Comparison of ENCODE assay signal across 1 cellular context in the genomic region with DNA sequence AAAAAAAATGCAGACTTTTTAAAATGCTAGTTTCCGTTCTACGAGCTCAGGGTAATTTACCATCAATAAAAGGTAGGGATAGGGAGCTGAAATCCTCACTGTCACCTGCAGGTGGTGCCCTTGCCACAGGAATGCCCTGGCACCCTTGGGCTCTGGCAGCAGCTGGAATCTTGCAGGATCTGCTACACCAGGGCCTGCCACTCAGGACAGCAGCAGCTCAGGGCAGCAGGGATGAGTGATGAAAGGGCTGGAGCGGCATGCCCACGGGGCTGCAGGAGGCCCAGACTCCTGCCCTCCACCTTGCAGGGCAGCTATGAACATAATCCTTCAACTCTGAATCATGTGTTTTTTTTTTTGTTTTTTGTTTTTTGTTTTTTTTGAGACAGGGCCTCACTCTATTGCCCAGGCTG.
TF ChIP-seq lines count a peak whose summit lies in the region.

No MANE protein-coding gene starts in this region.

TF ChIP-seq in HepG2, 621 proteins besides CTCF, POLR2A, EP300 and RAD21 (continued from another document):
- no peak for TF ChIP-seq ZFP41 (CRISPR knock-in tag; IDR thresholded peaks at IDR 0.05; ENCODE audit: borderline replicate concordance)
- no peak for TF ChIP-seq ZNF567 (CRISPR knock-in tag; IDR thresholded peaks at IDR 0.05; ENCODE audit: borderline replicate concordance)
- TF ChIP-seq CENPX (CRISPR knock-in tag; IDR thresholded peaks at IDR 0.05) = no peak
- no peak for TF ChIP-seq PITX1 (CRISPR knock-in tag; IDR thresholded peaks at IDR 0.05)
- no peak for TF ChIP-seq ZNF251 (CRISPR knock-in tag; IDR thresholded peaks at IDR 0.05)
- TF ChIP-seq, protein P1, sequence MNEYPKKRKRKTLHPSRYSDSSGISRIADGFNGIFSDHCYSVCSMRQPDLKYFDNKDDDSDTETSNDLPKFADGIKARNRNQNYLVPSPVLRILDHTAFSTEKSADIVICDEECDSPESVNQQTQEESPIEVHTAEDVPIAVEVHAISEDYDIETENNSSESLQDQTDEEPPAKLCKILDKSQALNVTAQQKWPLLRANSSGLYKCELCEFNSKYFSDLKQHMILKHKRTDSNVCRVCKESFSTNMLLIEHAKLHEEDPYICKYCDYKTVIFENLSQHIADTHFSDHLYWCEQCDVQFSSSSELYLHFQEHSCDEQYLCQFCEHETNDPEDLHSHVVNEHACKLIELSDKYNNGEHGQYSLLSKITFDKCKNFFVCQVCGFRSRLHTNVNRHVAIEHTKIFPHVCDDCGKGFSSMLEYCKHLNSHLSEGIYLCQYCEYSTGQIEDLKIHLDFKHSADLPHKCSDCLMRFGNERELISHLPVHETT (CRISPR knock-in tag; conservative IDR thresholded peaks at IDR 0.05) = no peak
- TF ChIP-seq, protein P2, sequence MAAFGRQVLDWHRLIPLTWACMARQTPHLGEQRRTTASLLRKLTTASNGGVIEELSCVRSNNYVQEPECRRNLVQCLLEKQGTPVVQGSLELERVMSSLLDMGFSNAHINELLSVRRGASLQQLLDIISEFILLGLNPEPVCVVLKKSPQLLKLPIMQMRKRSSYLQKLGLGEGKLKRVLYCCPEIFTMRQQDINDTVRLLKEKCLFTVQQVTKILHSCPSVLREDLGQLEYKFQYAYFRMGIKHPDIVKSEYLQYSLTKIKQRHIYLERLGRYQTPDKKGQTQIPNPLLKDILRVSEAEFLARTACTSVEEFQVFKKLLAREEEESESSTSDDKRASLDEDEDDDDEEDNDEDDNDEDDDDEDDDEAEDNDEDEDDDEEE (CRISPR knock-in tag; IDR thresholded peaks at IDR 0.05) = no peak
- TF ChIP-seq, protein P3, sequence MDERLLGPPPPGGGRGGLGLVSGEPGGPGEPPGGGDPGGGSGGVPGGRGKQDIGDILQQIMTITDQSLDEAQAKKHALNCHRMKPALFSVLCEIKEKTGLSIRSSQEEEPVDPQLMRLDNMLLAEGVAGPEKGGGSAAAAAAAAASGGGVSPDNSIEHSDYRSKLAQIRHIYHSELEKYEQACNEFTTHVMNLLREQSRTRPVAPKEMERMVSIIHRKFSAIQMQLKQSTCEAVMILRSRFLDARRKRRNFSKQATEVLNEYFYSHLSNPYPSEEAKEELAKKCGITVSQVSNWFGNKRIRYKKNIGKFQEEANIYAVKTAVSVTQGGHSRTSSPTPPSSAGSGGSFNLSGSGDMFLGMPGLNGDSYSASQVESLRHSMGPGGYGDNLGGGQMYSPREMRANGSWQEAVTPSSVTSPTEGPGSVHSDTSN (CRISPR knock-in tag; IDR thresholded peaks at IDR 0.05) = no peak
- TF ChIP-seq MIXL1 (CRISPR knock-in tag; IDR thresholded peaks at IDR 0.05) = 0 out of 2 replicates have a peak, but pooled peaks have one; percentile 14
- 0 out of 2 replicates have a peak, but pooled peaks have one; percentile 28 for TF ChIP-seq ZNF501 (CRISPR knock-in tag; IDR thresholded peaks at IDR 0.05)
- TF ChIP-seq ZNF510 (CRISPR knock-in tag; IDR thresholded peaks at IDR 0.05; ENCODE audit: low read depth) = no peak
- no peak for TF ChIP-seq KAT2B (IDR thresholded peaks at IDR 0.05; ENCODE audit: borderline replicate concordance, low read depth, low read length)
- TF ChIP-seq RORA (CRISPR knock-in tag; IDR thresholded peaks at IDR 0.05) = no peak
- TF ChIP-seq ZNF605 (CRISPR knock-in tag; IDR thresholded peaks at IDR 0.05) = no peak
- TF ChIP-seq BCL6 (CRISPR knock-in tag; IDR thresholded peaks at IDR 0.05) = no peak
- no peak for TF ChIP-seq RBM39 (IDR thresholded peaks at IDR 0.05; ENCODE audit: low read depth, low read length, poor library complexity, severe bottlenecking)
- TF ChIP-seq ZNF75D (CRISPR knock-in tag; IDR thresholded peaks at IDR 0.05; ENCODE audit: borderline replicate concordance) = no peak
- no peak for TF ChIP-seq RBAK (CRISPR knock-in tag; IDR thresholded peaks at IDR 0.05)
- TF ChIP-seq ZNF234 (CRISPR knock-in tag; conservative IDR thresholded peaks at IDR 0.05) = no peak
- TF ChIP-seq, protein P4, sequence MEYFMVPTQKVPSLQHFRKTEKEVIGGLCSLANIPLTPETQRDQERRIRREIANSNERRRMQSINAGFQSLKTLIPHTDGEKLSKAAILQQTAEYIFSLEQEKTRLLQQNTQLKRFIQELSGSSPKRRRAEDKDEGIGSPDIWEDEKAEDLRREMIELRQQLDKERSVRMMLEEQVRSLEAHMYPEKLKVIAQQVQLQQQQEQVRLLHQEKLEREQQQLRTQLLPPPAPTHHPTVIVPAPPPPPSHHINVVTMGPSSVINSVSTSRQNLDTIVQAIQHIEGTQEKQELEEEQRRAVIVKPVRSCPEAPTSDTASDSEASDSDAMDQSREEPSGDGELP (IDR thresholded peaks at IDR 0.05; ENCODE audit: borderline replicate concordance, low read depth) = peak; percentile 48; the same call in 1 of the 2 replicates
- TF ChIP-seq ZNF773 (CRISPR knock-in tag; IDR thresholded peaks at IDR 0.05; ENCODE audit: borderline replicate concordance) = no peak
- no peak for TF ChIP-seq ZFP62 (CRISPR knock-in tag; IDR thresholded peaks at IDR 0.05)
- no peak for TF ChIP-seq PHB2 (IDR thresholded peaks at IDR 0.05; ENCODE audit: partially characterized antibody)
- no peak for TF ChIP-seq FOSL1 (CRISPR knock-in tag; IDR thresholded peaks at IDR 0.05; ENCODE audit: borderline replicate concordance)
- peak; percentile 71; the same call in 1 of the 2 replicates for TF ChIP-seq KDM2A (CRISPR knock-in tag; IDR thresholded peaks at IDR 0.05; ENCODE audit: borderline replicate concordance, low read depth)
- TF ChIP-seq ZNF350 (CRISPR knock-in tag; IDR thresholded peaks at IDR 0.05; ENCODE audit: borderline replicate concordance, low read depth) = peak; percentile 45; the same call in 1 of the 2 replicates
- no peak for TF ChIP-seq KLF16 (CRISPR knock-in tag; IDR thresholded peaks at IDR 0.05)
- TF ChIP-seq ARID2 (CRISPR knock-in tag; IDR thresholded peaks at IDR 0.05; ENCODE audit: borderline replicate concordance) = no peak
- no peak for TF ChIP-seq SMYD3 (CRISPR knock-in tag; IDR thresholded peaks at IDR 0.05)
- no peak for TF ChIP-seq FOXK1 (CRISPR knock-in tag; IDR thresholded peaks at IDR 0.05; ENCODE audit: borderline replicate concordance, low read depth)
- TF ChIP-seq KMT2B (CRISPR knock-in tag; IDR thresholded peaks at IDR 0.05) = 0 out of 2 replicates have a peak, but pooled peaks have one; percentile 27
- TF ChIP-seq, protein P5, sequence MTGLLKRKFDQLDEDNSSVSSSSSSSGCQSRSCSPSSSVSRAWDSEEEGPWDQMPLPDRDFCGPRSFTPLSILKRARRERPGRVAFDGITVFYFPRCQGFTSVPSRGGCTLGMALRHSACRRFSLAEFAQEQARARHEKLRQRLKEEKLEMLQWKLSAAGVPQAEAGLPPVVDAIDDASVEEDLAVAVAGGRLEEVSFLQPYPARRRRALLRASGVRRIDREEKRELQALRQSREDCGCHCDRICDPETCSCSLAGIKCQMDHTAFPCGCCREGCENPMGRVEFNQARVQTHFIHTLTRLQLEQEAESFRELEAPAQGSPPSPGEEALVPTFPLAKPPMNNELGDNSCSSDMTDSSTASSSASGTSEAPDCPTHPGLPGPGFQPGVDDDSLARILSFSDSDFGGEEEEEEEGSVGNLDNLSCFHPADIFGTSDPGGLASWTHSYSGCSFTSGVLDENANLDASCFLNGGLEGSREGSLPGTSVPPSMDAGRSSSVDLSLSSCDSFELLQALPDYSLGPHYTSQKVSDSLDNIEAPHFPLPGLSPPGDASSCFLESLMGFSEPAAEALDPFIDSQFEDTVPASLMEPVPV (CRISPR knock-in tag; IDR thresholded peaks at IDR 0.05) = no peak
- no peak for TF ChIP-seq RBM22 (optimal IDR thresholded peaks at IDR 0.05; ENCODE audit: low read length)
- no peak for TF ChIP-seq ZNF296 (CRISPR knock-in tag; conservative IDR thresholded peaks at IDR 0.05)
- no peak for TF ChIP-seq ZNF34 (CRISPR knock-in tag; IDR thresholded peaks at IDR 0.05; ENCODE audit: borderline replicate concordance)
- TF ChIP-seq MEIS1 (CRISPR knock-in tag; IDR thresholded peaks at IDR 0.05; ENCODE audit: borderline replicate concordance) = no peak
- TF ChIP-seq, protein P6, sequence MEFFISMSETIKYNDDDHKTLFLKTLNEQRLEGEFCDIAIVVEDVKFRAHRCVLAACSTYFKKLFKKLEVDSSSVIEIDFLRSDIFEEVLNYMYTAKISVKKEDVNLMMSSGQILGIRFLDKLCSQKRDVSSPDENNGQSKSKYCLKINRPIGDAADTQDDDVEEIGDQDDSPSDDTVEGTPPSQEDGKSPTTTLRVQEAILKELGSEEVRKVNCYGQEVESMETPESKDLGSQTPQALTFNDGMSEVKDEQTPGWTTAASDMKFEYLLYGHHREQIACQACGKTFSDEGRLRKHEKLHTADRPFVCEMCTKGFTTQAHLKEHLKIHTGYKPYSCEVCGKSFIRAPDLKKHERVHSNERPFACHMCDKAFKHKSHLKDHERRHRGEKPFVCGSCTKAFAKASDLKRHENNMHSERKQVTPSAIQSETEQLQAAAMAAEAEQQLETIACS (CRISPR knock-in tag; IDR thresholded peaks at IDR 0.05) = no peak
- TF ChIP-seq NRL (CRISPR knock-in tag; IDR thresholded peaks at IDR 0.05; ENCODE audit: borderline replicate concordance) = no peak
- TF ChIP-seq, protein P7, sequence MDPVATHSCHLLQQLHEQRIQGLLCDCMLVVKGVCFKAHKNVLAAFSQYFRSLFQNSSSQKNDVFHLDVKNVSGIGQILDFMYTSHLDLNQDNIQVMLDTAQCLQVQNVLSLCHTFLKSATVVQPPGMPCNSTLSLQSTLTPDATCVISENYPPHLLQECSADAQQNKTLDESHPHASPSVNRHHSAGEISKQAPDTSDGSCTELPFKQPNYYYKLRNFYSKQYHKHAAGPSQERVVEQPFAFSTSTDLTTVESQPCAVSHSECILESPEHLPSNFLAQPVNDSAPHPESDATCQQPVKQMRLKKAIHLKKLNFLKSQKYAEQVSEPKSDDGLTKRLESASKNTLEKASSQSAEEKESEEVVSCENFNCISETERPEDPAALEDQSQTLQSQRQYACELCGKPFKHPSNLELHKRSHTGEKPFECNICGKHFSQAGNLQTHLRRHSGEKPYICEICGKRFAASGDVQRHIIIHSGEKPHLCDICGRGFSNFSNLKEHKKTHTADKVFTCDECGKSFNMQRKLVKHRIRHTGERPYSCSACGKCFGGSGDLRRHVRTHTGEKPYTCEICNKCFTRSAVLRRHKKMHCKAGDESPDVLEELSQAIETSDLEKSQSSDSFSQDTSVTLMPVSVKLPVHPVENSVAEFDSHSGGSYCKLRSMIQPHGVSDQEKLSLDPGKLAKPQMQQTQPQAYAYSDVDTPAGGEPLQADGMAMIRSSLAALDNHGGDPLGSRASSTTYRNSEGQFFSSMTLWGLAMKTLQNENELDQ (CRISPR knock-in tag; IDR thresholded peaks at IDR 0.05; ENCODE audit: borderline replicate concordance) = no peak
- TF ChIP-seq, protein P8, sequence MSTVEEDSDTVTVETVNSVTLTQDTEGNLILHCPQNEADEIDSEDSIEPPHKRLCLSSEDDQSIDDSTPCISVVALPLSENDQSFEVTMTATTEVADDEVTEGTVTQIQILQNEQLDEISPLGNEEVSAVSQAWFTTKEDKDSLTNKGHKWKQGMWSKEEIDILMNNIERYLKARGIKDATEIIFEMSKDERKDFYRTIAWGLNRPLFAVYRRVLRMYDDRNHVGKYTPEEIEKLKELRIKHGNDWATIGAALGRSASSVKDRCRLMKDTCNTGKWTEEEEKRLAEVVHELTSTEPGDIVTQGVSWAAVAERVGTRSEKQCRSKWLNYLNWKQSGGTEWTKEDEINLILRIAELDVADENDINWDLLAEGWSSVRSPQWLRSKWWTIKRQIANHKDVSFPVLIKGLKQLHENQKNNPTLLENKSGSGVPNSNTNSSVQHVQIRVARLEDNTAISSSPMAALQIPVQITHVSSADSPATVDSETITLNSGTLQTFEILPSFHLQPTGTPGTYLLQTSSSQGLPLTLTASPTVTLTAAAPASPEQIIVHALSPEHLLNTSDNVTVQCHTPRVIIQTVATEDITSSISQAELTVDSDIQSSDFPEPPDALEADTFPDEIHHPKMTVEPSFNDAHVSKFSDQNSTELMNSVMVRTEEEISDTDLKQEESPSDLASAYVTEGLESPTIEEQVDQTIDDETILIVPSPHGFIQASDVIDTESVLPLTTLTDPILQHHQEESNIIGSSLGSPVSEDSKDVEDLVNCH (CRISPR knock-in tag; IDR thresholded peaks at IDR 0.05) = no peak
- TF ChIP-seq ZNF274 (CRISPR knock-in tag; IDR thresholded peaks at IDR 0.05) = no peak
- no peak for TF ChIP-seq ONECUT2 (CRISPR knock-in tag; IDR thresholded peaks at IDR 0.05)
- no peak for TF ChIP-seq TARDBP (CRISPR knock-in tag; IDR thresholded peaks at IDR 0.05)
TF ChIP-seq in HepG2: peak in this region for 65.
